ENCODE assay signal across 8 cellular contexts in the genomic region with DNA sequence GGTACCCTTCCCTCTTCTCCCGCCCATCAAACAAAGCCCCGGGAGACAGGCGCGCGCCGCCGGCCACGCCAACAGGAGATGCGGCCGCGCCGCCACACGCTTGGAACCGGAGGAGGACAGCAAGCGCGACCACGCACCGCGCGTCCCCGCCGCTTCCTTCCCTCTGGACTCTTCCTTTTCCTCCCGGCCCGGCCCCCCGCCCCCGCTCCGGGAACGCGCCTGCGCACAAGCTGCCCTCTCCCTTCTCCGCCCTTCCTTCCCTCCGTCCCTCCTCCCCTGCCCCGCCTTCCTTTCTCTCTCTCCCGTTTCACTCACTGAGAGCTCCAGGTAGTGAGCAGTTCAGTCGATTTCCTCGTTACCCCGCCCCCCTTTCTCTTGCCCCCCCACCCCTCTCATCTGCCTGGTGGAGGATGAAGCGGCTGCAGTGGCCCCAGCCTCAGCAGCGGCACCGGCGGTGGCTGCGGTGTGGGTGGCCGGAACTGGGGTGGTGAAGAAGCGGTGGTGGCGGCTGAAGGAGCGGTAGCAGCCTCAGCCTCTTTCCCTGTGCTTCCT. TPM values are rescaled to one million over a fixed set of nuclear protein-coding genes. Genes with fewer than 3 reads are reported as not detected.
A peak's percentile ranks its signal among the peaks of the same experiment; 100 is the strongest.
DNase-seq lines count a peak whose midpoint lies in the region; TF ChIP-seq lines count a peak whose summit lies in the region.

Gene RASA1, plus strand, starts transcription at position 310 of the 552 bp plus-strand sequence. CDS start 569 bp downstream, outside the sequence.

- peak within 1 kb of the TSS; percentile 72 for H3K27ac ChIP-seq in SJSA1

- H2AFZ ChIP-seq in neuron (ENCODE audit: low read depth, low read length), result peak within 1 kb of the TSS; percentile 89

- TF ChIP-seq CTCF in HFF-Myc (IDR thresholded peaks at IDR 0.05; ENCODE audit: low read depth, low read length, missing control alignments), result no peak

- DNase-seq in GM04503 (ENCODE audit: low read depth) (peak; percentile 57), HFF-Myc (ENCODE audit: extremely low read depth, low read depth) (peak; percentile 72), MV-4-11 (lab: John Stamatoyannopoulos, UW) (peak; percentile 81), SJSA1 (ENCODE audit: low read depth in 1 of 2, low spot score in 2 of 2) (peak; percentile 91 to 96), foreskin melanocyte (peak; percentile 82), stromal cell of bone marrow (ENCODE audit: low read depth) (peak; percentile 85)
- peak; percentile 52 to 72 (median 57) for DNase-seq in activated naive CD4-positive, alpha-beta T cell (lab: John Stamatoyannopoulos, UW)

- peak within 1 kb of the TSS; percentile 81 for H3K4me3 ChIP-seq in HFF-Myc (replicated peaks; ENCODE audit: low read depth, low read length)
- H3K4me3 ChIP-seq in SJSA1, result peak within 1 kb of the TSS; percentile 71
- peak within 1 kb of the TSS; percentile 60 for H3K4me3 ChIP-seq in neuron (ENCODE audit: low read length)

- H3K36me3 ChIP-seq in SJSA1 (0 out of 2 replicates have a peak, but pooled peaks cover 4% of the 10 kb centered on the region), neuron (ENCODE audit: insufficient read depth, low read length) (no peaks in the 10 kb centered on the region)

- H3K27me3 ChIP-seq in SJSA1 (replicated peaks) (no peaks in the 10 kb centered on the region), neuron (ENCODE audit: insufficient read depth, low read length) (no peaks in the 10 kb centered on the region)

- H3K4me1 ChIP-seq in SJSA1 (replicated peaks) (peaks cover 5% of the 10 kb centered on the region), neuron (ENCODE audit: insufficient read depth, low read length) (peaks cover 7% of the 10 kb centered on the region)

- H3K9me3 ChIP-seq in SJSA1 (replicated peaks), result no peaks in the 10 kb centered on the region
- no peaks in the 10 kb centered on the region for H3K9me3 ChIP-seq in neuron (ENCODE audit: low read length)

RNA-seq across cellular contexts. Expression of gene RASA1, which starts in this region (rescaled TPM):
- total RNA-seq in SJSA1 (2014; rRNA removed; shearing (Covaris generic)), result 22.3 and 36.9 TPM in 2 replicates

Comparison
In these comparisons a context has a peak if more than half of its experiments do, and no peak if none do; other contexts are left out.
1. Peak in every context shown above with its lines: DNase-seq, H3K4me3 ChIP-seq and H3K27ac ChIP-seq.